8 cellular contexts compared by ENCODE assay signal in genomic region chr17:8186787-8187516, GRCh38. TPM values are rescaled to one million over a fixed set of nuclear protein-coding genes. Genes with fewer than 3 reads are reported as not detected.
A peak's percentile ranks its signal among the peaks of the same experiment; 100 is the strongest.
DNase-seq lines count a peak whose midpoint lies in the region; ATAC-seq and TF ChIP-seq lines count a peak whose summit lies in the region.

No MANE protein-coding gene starts in this region.

- H3K4me3 ChIP-seq in GM12865 (ENCODE audit: low read depth, low read length) (peak overlapping the region; percentile 92), coronary artery (peak overlapping the region; percentile 88)

- no peaks in the 10 kb centered on the region for H3K27me3 Mint-ChIP-seq in activated CD4-positive, alpha-beta T cell treated with anti-CD3 and anti-CD28 coated beads for 36 hours

- H3K27ac ChIP-seq in coronary artery = peak overlapping the region; percentile 96 to 97

- DNase-seq in GM12865 (ENCODE audit: low read depth) = peak; percentile 97
- DNase-seq in NCI-H510A treated with DMSO at 0.1 percent for 48 hours (lab: John Stamatoyannopoulos, UW) = peak; percentile 96
- peak; percentile 97 for DNase-seq in activated CD4-positive, alpha-beta T cell treated with anti-CD3 and anti-CD28 coated beads for 36 hours
- DNase-seq in coronary artery (ENCODE audit: low spot score) = peak; percentile 95
- peak; percentile 92 for DNase-seq in left lobe of liver (ENCODE audit: low spot score)
- peak; percentile 88 to 98 (median 97) for DNase-seq in stimulated activated CD4-positive, alpha-beta T cell treated with anti-CD3 and anti-CD28 coated beads, Interleukin-1b, Interleukin-23, amount 100 ng/mL, for 24 hours (ENCODE audit: low read depth in 4 of 4, low spot score in 1 of 4)

- no peak overlapping the region for H3K27ac Mint-ChIP-seq in activated CD4-positive, alpha-beta T cell treated with anti-CD3 and anti-CD28 coated beads for 36 hours

- ATAC-seq in HG03342 (IDR thresholded peaks at IDR 0.05; ENCODE audit: unreplicated experiment) (peak; percentile 20), left lobe of liver (peak; percentile 65), HG03135 (IDR thresholded peaks at IDR 0.05; ENCODE audit: unreplicated experiment) (no peak)
- ATAC-seq in activated CD4-positive, alpha-beta T cell treated with anti-CD3 and anti-CD28 coated beads for 36 hours = peak; percentile 41

- POLR2A ChIA-PET in activated CD4-positive, alpha-beta T cell treated with anti-CD3 and anti-CD28 coated beads for 36 hours (lab: Charles Lee) = interaction anchor here (0.5 to 3.2 kb wide), 7 partner anchors 14 to 101 kb away, joined by 3 to 17 read pairs (median 7); partner anchors contain the start of genes AURKB, CTC1 and RANGRF

- CTCF ChIA-PET in activated CD4-positive, alpha-beta T cell treated with anti-CD3 and anti-CD28 coated beads for 36 hours (lab: Charles Lee) = interaction anchor here (0.7 to 6.0 kb wide), 11 partner anchors 10 to 109 kb away, joined by 3 to 59 read pairs (median 6); partner anchors contain the start of genes ALOXE3, SLC25A35 and TMEM107

- peaks cover 13% of the 10 kb centered on the region for H3K4me1 Mint-ChIP-seq in activated CD4-positive, alpha-beta T cell treated with anti-CD3 and anti-CD28 coated beads for 36 hours

- H3K4me3 Mint-ChIP-seq in activated CD4-positive, alpha-beta T cell treated with anti-CD3 and anti-CD28 coated beads for 36 hours = no peak overlapping the region

- H3K36me3 Mint-ChIP-seq in activated CD4-positive, alpha-beta T cell treated with anti-CD3 and anti-CD28 coated beads for 36 hours (ENCODE audit: low read depth) = no peaks in the 10 kb centered on the region

- TF ChIP-seq CTCF in GM12865 (IDR thresholded peaks at IDR 0.05; ENCODE audit: insufficient read depth, low read depth, low read length, missing control alignments) (peak; percentile 26), coronary artery (IDR thresholded peaks at IDR 0.05) (no peak)

- no peaks in the 10 kb centered on the region for H3K9me3 Mint-ChIP-seq in activated CD4-positive, alpha-beta T cell treated with anti-CD3 and anti-CD28 coated beads for 36 hours (ENCODE audit: low read depth)

- intact Hi-C loops in activated CD4-positive, alpha-beta T cell treated with anti-CD3 and anti-CD28 coated beads for 36 hours (cut with DNase I, micrococcal nuclease) = loop anchor here (1.0 to 2.0 kb wide), 16 partner anchors 11 to 196 kb away; partner anchors contain the start of genes AURKB (in 1 of the 2), CTC1 (in 1 of the 2), PFAS (in 1 of the 2) and RANGRF (in 1 of the 2)

RNA-seq across cellular contexts. Expression of gene BORCS6, which starts 3.0 kb away (rescaled TPM):
- 1 to 10 TPM; 3.9 to 4.5 TPM for total RNA-seq in activated CD4-positive, alpha-beta T cell treated with anti-CD3 and anti-CD28 coated beads for 36 hours
- 4.5 TPM for total RNA-seq in left lobe of liver

RNA-seq across cellular contexts. Expression of gene TMEM107, which starts 10.8 kb away (rescaled TPM):
- 10 to 100 TPM; 24.0 to 34.4 TPM for total RNA-seq in activated CD4-positive, alpha-beta T cell treated with anti-CD3 and anti-CD28 coated beads for 36 hours
- total RNA-seq in left lobe of liver = 3.6 TPM

RNA-seq across cellular contexts. Expression of gene AURKB, which starts 23.4 kb away (rescaled TPM):
- 100 to 1,000 TPM; 173 to 226 TPM for total RNA-seq in activated CD4-positive, alpha-beta T cell treated with anti-CD3 and anti-CD28 coated beads for 36 hours
- 0.68 TPM for total RNA-seq in left lobe of liver

RNA-seq across cellular contexts. Expression of gene VAMP2, which starts 24.2 kb away (rescaled TPM):
- total RNA-seq in activated CD4-positive, alpha-beta T cell treated with anti-CD3 and anti-CD28 coated beads for 36 hours = 10 to 100 TPM; 26.7 to 27.8 TPM
- 18.1 TPM for total RNA-seq in left lobe of liver

RNA-seq across cellular contexts. Expression of gene PER1, which starts 34.7 kb away (rescaled TPM):
- total RNA-seq in activated CD4-positive, alpha-beta T cell treated with anti-CD3 and anti-CD28 coated beads for 36 hours = 10 to 100 TPM; 46.5 to 55.9 TPM
- total RNA-seq in left lobe of liver = 108 TPM

Comparison
In these comparisons a context has a peak if more than half of its experiments do, and no peak if none do; other contexts are left out.
1. RNA of gene AURKB, which starts 23.4 kb away (total RNA-seq): 173 to 226 TPM in activated CD4-positive, alpha-beta T cell treated with anti-CD3 and anti-CD28 coated beads for 36 hours; 0.68 TPM in left lobe of liver (single experiment); every median in the first group is over 100 times any median in the second.
2. Peak in every context shown above with its lines, with median percentiles within 50 percentile points of each other: DNase-seq.